In the genomic region with DNA sequence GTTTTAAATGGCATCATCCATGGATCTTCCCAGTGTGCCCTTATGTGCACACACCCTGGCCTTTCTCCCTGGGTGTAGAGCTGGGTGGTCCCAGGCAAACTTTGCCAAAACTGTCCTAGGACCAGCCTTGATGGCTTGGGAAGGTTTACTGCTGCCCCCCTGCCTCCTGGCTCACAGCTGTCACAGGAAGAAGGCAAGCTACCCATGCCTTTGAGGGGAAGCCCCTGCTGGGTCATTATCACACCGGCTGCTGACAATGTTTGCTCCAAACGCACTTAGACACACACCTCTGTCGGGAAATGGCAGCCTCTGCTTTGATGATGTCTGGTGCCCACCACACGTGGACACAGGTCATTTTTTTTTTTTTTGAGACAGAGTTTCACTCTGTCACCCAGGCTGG, we compare ENCODE assay signal across 15 cellular contexts. TPM values are rescaled to one million over a fixed set of nuclear protein-coding genes. Genes with fewer than 3 reads are reported as not detected.
DNase-seq lines count a peak whose midpoint lies in the region; ATAC-seq and TF ChIP-seq lines count a peak whose summit lies in the region.
"Had no signal": no experiment of that assay in that cellular context is flagged by ENCODE, and none has a peak within 500 bp of the region (broad histone marks: within the 10 kb centered on the region; RNA-seq: fewer than 3 reads in every experiment).

No MANE protein-coding gene starts in this region.

- no peaks in the 10 kb centered on the region for H3K36me3 Mint-ChIP-seq in activated naive CD8-positive, alpha-beta T cell treated with anti-CD3 and anti-CD28 coated beads, Interleukin-2, amount 50 U/mL, for 24 hours (ENCODE audit: low read depth)
- H3K36me3 Mint-ChIP-seq in activated naive CD8-positive, alpha-beta T cell treated with anti-CD3 and anti-CD28 coated beads for 36 hours, result no peaks in the 10 kb centered on the region

- CTCF ChIA-PET in HEK293 (lab: Yijun Ruan, JAX), result no interaction called here

- no peak for DNase-seq in activated naive CD8-positive, alpha-beta T cell treated with anti-CD3 and anti-CD28 coated beads, Interleukin-2, amount 50 U/mL, for 24 hours
- no peak for DNase-seq in activated naive CD8-positive, alpha-beta T cell treated with anti-CD3 and anti-CD28 coated beads for 36 hours
- DNase-seq in NCI-H345 treated with DMSO at 0.1 percent for 48 hours (lab: John Stamatoyannopoulos, UW; ENCODE audit: unreplicated experiment) (peak; percentile 61), cerebellar nuclear complex (lab: John Stamatoyannopoulos, UW) (no peak), SIG-M5 (lab: John Stamatoyannopoulos, UW) (no peak)
- DNase-seq: activated naive CD4-positive, alpha-beta T cell; effector CD8-positive, alpha-beta T cell; H9; lower lobe of right lung; testis had no signal

- H3K9me3 ChIP-seq in HEK293 (ENCODE audit: control insufficient read depth, insufficient read depth, low read depth, low read length), result no peaks in the 10 kb centered on the region
- H3K9me3 ChIP-seq: lower lobe of right lung, SJSA1, testis had no signal

- TF ChIP-seq CTCF in HEK293 (tag by site-specific recombination; IDR thresholded peaks at IDR 0.05), result no peak

- no peaks in the 10 kb centered on the region for H3K36me3 ChIP-seq in HEK293 (ENCODE audit: control insufficient read depth in 2 of 2, insufficient read depth in 1 of 2, low read length in 2 of 2)
- H3K36me3 ChIP-seq: lower lobe of right lung, SJSA1 had no signal

- no peaks in the 10 kb centered on the region for H3K27me3 Mint-ChIP-seq in activated naive CD8-positive, alpha-beta T cell treated with anti-CD3 and anti-CD28 coated beads, Interleukin-2, amount 50 U/mL, for 24 hours
- no peaks in the 10 kb centered on the region for H3K27me3 Mint-ChIP-seq in activated naive CD8-positive, alpha-beta T cell treated with anti-CD3 and anti-CD28 coated beads for 36 hours

- no peak overlapping the region for H3K4me3 ChIP-seq in HEK293 (ENCODE audit: low read depth, low read length)
- H3K4me3 ChIP-seq: lower lobe of right lung, SJSA1, testis had no signal

- H3K9me3 Mint-ChIP-seq in activated naive CD8-positive, alpha-beta T cell treated with anti-CD3 and anti-CD28 coated beads, Interleukin-2, amount 50 U/mL, for 24 hours, result no peaks in the 10 kb centered on the region
- no peaks in the 10 kb centered on the region for H3K9me3 Mint-ChIP-seq in activated naive CD8-positive, alpha-beta T cell treated with anti-CD3 and anti-CD28 coated beads for 36 hours
- H3K9me3 Mint-ChIP-seq: H9 had no signal

- H3K4me3 Mint-ChIP-seq in activated naive CD8-positive, alpha-beta T cell treated with anti-CD3 and anti-CD28 coated beads, Interleukin-2, amount 50 U/mL, for 24 hours, result no peak overlapping the region
- H3K4me3 Mint-ChIP-seq in activated naive CD8-positive, alpha-beta T cell treated with anti-CD3 and anti-CD28 coated beads for 36 hours, result no peak overlapping the region
- H3K4me3 Mint-ChIP-seq: H9, nephron had no signal

- peaks cover 3% of the 10 kb centered on the region for H3K4me1 Mint-ChIP-seq in activated naive CD8-positive, alpha-beta T cell treated with anti-CD3 and anti-CD28 coated beads, Interleukin-2, amount 50 U/mL, for 24 hours
- peaks cover 6% of the 10 kb centered on the region for H3K4me1 Mint-ChIP-seq in activated naive CD8-positive, alpha-beta T cell treated with anti-CD3 and anti-CD28 coated beads for 36 hours
- H3K4me1 Mint-ChIP-seq: nephron had no signal

- no peak overlapping the region for H3K27ac ChIP-seq in HEK293 (ENCODE audit: extremely low read depth, low read depth, low read length)
- H3K27ac ChIP-seq: lower lobe of right lung, SJSA1, testis had no signal

- H3K27ac Mint-ChIP-seq in activated naive CD8-positive, alpha-beta T cell treated with anti-CD3 and anti-CD28 coated beads, Interleukin-2, amount 50 U/mL, for 24 hours, result no peak overlapping the region
- H3K27ac Mint-ChIP-seq in activated naive CD8-positive, alpha-beta T cell treated with anti-CD3 and anti-CD28 coated beads for 36 hours, result no peak overlapping the region
- H3K27ac Mint-ChIP-seq: H9, nephron had no signal

- POLR2A ChIA-PET in HEK293 (lab: Yijun Ruan, JAX), result no interaction called here

- ATAC-seq in activated naive CD8-positive, alpha-beta T cell treated with anti-CD3 and anti-CD28 coated beads, Interleukin-2, amount 50 U/mL, for 24 hours, result peak; percentile 53
- ATAC-seq in HG02973 (IDR thresholded peaks at IDR 0.05; ENCODE audit: unreplicated experiment) (no peak), GM21367 (IDR thresholded peaks at IDR 0.05; ENCODE audit: unreplicated experiment) (no peak)
- ATAC-seq: lower lobe of right lung had no signal

- no peaks in the 10 kb centered on the region for H3K4me1 ChIP-seq in HEK293 (ENCODE audit: control insufficient read depth, insufficient read depth, low read length)
- H3K4me1 ChIP-seq: lower lobe of right lung, SJSA1, testis had no signal

TF ChIP-seq in HEK293, 187 proteins besides CTCF, POLR2A, EP300 and RAD21:
- TF ChIP-seq ZNF548 (tag by site-specific recombination; IDR thresholded peaks at IDR 0.05) (no peak), ZBTB21 (tag by site-specific recombination; IDR thresholded peaks at IDR 0.05) (no peak), ZIC2 (tag by site-specific recombination; IDR thresholded peaks at IDR 0.05) (peak; percentile 63)

RNA-seq across cellular contexts. Expression of gene FIGNL1, which starts 25.2 kb away (rescaled TPM):
- 10 to 100 TPM; 47.5 to 47.6 TPM for total RNA-seq in activated naive CD8-positive, alpha-beta T cell treated with anti-CD3 and anti-CD28 coated beads for 36 hours
